In the genomic region with DNA sequence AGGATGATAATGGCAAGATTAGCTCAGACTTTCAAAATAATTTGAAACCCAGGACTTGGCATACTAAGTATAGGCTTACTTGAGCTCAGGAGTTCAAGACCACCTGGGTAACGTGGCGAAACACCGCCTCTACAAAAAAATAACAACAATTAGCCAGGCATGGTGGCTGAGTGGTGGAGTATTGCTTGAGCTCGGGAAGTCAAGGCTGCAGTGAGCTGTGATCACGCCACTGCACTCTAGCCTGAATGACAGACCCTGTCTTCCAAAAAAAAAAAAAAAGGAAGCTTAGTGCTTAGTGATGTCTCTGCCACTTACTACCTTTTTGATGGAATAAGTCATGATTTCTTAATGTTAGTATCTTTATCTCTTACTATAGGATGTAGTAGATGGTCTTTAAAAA, we compare ENCODE assay signal across 26 cellular contexts.
"Had no signal": no experiment of that assay in that cellular context is flagged by ENCODE, and none has a peak within 500 bp of the region (broad histone marks: within the 10 kb centered on the region; RNA-seq: fewer than 3 reads in every experiment).

No MANE protein-coding gene starts in this region.

- H3K9me3 ChIP-seq: lower lobe of right lung, psoas muscle, sigmoid colon, stomach, testis, tibial artery, upper lobe of left lung had no signal

- H3K9me3 Mint-ChIP-seq: immature natural killer cell had no signal

- H3K27ac ChIP-seq: coronary artery, left ventricle myocardium inferior, lower lobe of right lung, neural progenitor cell, psoas muscle, sigmoid colon, stomach, testis, tibial artery, upper lobe of left lung had no signal

- ATAC-seq: natural killer cell treated with Interleukin-12 subunit alpha and Interleukin-12 subunit beta and Interleukin-15 and Interleukin-18, amount 100 ng/mL, for 72 hours; psoas muscle; stimulated activated effector memory CD8-positive, alpha-beta T cell treated with anti-CD3 and anti-CD28 coated beads, Interleukin-12 subunit alpha, Interleukin-12 subunit beta, amount 100 ng/mL, for 72 hours had no signal

- H3K4me2 ChIP-seq: neural progenitor cell had no signal

- H3K4me3 ChIP-seq: coronary artery, left ventricle myocardium inferior, lower lobe of right lung, neural progenitor cell, psoas muscle, sigmoid colon, stomach, testis, tibial artery, upper lobe of left lung had no signal

- H3K9ac ChIP-seq: neural progenitor cell had no signal

- H3K4me3 Mint-ChIP-seq: immature natural killer cell; natural killer cell treated with Interleukin-12 subunit alpha and Interleukin-12 subunit beta and Interleukin-15 and Interleukin-18, amount 100 ng/mL, for 72 hours; neural progenitor cell; stimulated activated effector memory CD8-positive, alpha-beta T cell treated with anti-CD3 and anti-CD28 coated beads, Interleukin-12 subunit alpha, Interleukin-12 subunit beta, amount 100 ng/mL, for 72 hours had no signal

- H3K4me1 ChIP-seq: neural progenitor cell, testis had no signal

- H3K27ac Mint-ChIP-seq: stimulated activated effector memory CD8-positive, alpha-beta T cell treated with anti-CD3 and anti-CD28 coated beads, Interleukin-12 subunit alpha, Interleukin-12 subunit beta, amount 100 ng/mL, for 72 hours had no signal

- DNase-seq: effector memory CD4-positive, alpha-beta T cell; erythroblast; hypothalamus; immature natural killer cell; islet precursor cell; kidney glomerular epithelial cell; left colon; left ventricle myocardium inferior; lower lobe of right lung; psoas muscle; right cardiac atrium; sigmoid colon; stimulated activated CD4-positive, alpha-beta T cell treated with anti-CD3 and anti-CD28 coated beads, Interleukin-2, amount 100 ng/mL, for 24 hours; stimulated activated CD4-positive, alpha-beta T cell treated with anti-CD3 and anti-CD28 coated beads, Interleukin-4, amount 100 ng/mL, for 24 hours; stimulated activated naive CD4-positive, alpha-beta T cell treated with Interleukin-2 at 50 U/mL for 16 hours; stomach; testis; tibial artery; upper lobe of left lung had no signal

- H3K27me3 Mint-ChIP-seq: natural killer cell treated with Interleukin-12 subunit alpha and Interleukin-12 subunit beta and Interleukin-15 and Interleukin-18, amount 100 ng/mL, for 72 hours had no signal

- H3K36me3 Mint-ChIP-seq: stimulated activated effector memory CD8-positive, alpha-beta T cell treated with anti-CD3 and anti-CD28 coated beads, Interleukin-12 subunit alpha, Interleukin-12 subunit beta, amount 100 ng/mL, for 72 hours had no signal

- H3K36me3 ChIP-seq: left ventricle myocardium inferior, lower lobe of right lung, neural progenitor cell, sigmoid colon, stomach, tibial artery, upper lobe of left lung had no signal

- FAIRE-seq: endometrium, frontal cortex, urothelium cell line had no signal

- H3K27me3 ChIP-seq: neural progenitor cell, sigmoid colon, stomach, testis, tibial artery, upper lobe of left lung had no signal

- H2AFZ ChIP-seq: neural progenitor cell had no signal
